ENCODE assay signal across 8 cellular contexts in genomic region chr11:67464411-67465189, GRCh38. TPM values are rescaled to one million over a fixed set of nuclear protein-coding genes. Genes with fewer than 3 reads are reported as not detected.
DNase-seq lines count a peak whose midpoint lies in the region; ATAC-seq, FAIRE-seq and TF ChIP-seq lines count a peak whose summit lies in the region.

No MANE protein-coding gene starts in this region.

- H3K27ac ChIP-seq in BLaER1 treated with 17β-estradiol and CSF1 and Interleukin-3, amounts not matched to agents 10 nM and 100 nM, result peak overlapping the region; percentile 77 to 91 (median 84)

- H3K4me3 ChIP-seq in BLaER1 treated with 17β-estradiol and CSF1 and Interleukin-3, amounts not matched to agents 10 nM and 100 nM, result peak overlapping the region; percentile 62 to 81 (median 71)
- H3K4me3 ChIP-seq in fibroblast of villous mesenchyme (ENCODE audit: low read depth, low read length), result peak overlapping the region; percentile 65

- ATAC-seq in GM19463 (IDR thresholded peaks at IDR 0.05; ENCODE audit: unreplicated experiment), result peak; percentile 54

- H3K9me3 ChIP-seq in BLaER1 treated with 17β-estradiol and CSF1 and Interleukin-3, amounts not matched to agents 10 nM and 100 nM (replicated peaks in 1 of 11), result no peaks in the 10 kb centered on the region

- H3K4me2 ChIP-seq in BLaER1 treated with 17β-estradiol and CSF1 and Interleukin-3, amounts not matched to agents 10 nM and 100 nM, result peak overlapping the region; percentile 84 to 99 (median 93)

- peak overlapping the region; percentile 75 to 87 (median 84) for H3K9ac ChIP-seq in BLaER1 treated with 17β-estradiol and CSF1 and Interleukin-3, amounts not matched to agents 10 nM and 100 nM

- no peaks in the 10 kb centered on the region for H4K20me1 ChIP-seq in BLaER1 treated with 17β-estradiol and CSF1 and Interleukin-3, amounts not matched to agents 10 nM and 100 nM

- no peak for FAIRE-seq in RCC 7860 (lab: Jason Lieb, UNC)

- H3K36me3 Mint-ChIP-seq in IgD-negative memory B cell, result no peaks in the 10 kb centered on the region
- H3K36me3 Mint-ChIP-seq in neural crest cell (ENCODE audit: low read depth), result no peaks in the 10 kb centered on the region
- H3K36me3 Mint-ChIP-seq in stimulated activated naive CD8-positive, alpha-beta T cell treated with anti-CD3 and anti-CD28 coated beads, Interleukin-15, Interleukin-2, amounts not matched to agents 100 ng/mL and 50 ng/mL, for 24 hours (ENCODE audit: low read depth), result no peaks in the 10 kb centered on the region

- no peak for TF ChIP-seq CTCF in fibroblast of villous mesenchyme (IDR thresholded peaks at IDR 0.05; ENCODE audit: insufficient read depth, low read depth, low read length)
- TF ChIP-seq CTCF in neural crest cell (conservative IDR thresholded peaks at IDR 0.05), result no peak

- H3K4me1 Mint-ChIP-seq in IgD-negative memory B cell (peaks cover 17 to 29% (median 28%) of the 10 kb centered on the region in 3 donors), neural crest cell (peaks cover 14% of the 10 kb centered on the region)
- H3K4me1 Mint-ChIP-seq in stimulated activated naive CD8-positive, alpha-beta T cell treated with anti-CD3 and anti-CD28 coated beads, Interleukin-15, Interleukin-2, amounts not matched to agents 100 ng/mL and 50 ng/mL, for 24 hours (ENCODE audit: low read depth), result peaks cover 42% of the 10 kb centered on the region

- H3K27me3 ChIP-seq in BLaER1 treated with 17β-estradiol and CSF1 and Interleukin-3, amounts not matched to agents 10 nM and 100 nM, result no peaks in the 10 kb centered on the region

- no peaks in the 10 kb centered on the region for H3K9me3 Mint-ChIP-seq in IgD-negative memory B cell
- H3K9me3 Mint-ChIP-seq in neural crest cell, result no peaks in the 10 kb centered on the region
- no peaks in the 10 kb centered on the region for H3K9me3 Mint-ChIP-seq in stimulated activated naive CD8-positive, alpha-beta T cell treated with anti-CD3 and anti-CD28 coated beads, Interleukin-15, Interleukin-2, amounts not matched to agents 100 ng/mL and 50 ng/mL, for 24 hours

- H3K27me3 Mint-ChIP-seq in IgD-negative memory B cell (no peaks in the 10 kb centered on the region), neural crest cell (ENCODE audit: low read depth) (peaks cover 2% of the 10 kb centered on the region)
- H3K27me3 Mint-ChIP-seq in stimulated activated naive CD8-positive, alpha-beta T cell treated with anti-CD3 and anti-CD28 coated beads, Interleukin-15, Interleukin-2, amounts not matched to agents 100 ng/mL and 50 ng/mL, for 24 hours, result no peaks in the 10 kb centered on the region

- H3K4me3 Mint-ChIP-seq in IgD-negative memory B cell, result peak overlapping the region; percentile 86 to 96 (median 93)
- H3K4me3 Mint-ChIP-seq in neural crest cell, result peak overlapping the region; percentile 81
- peak overlapping the region; percentile 87 for H3K4me3 Mint-ChIP-seq in stimulated activated naive CD8-positive, alpha-beta T cell treated with anti-CD3 and anti-CD28 coated beads, Interleukin-15, Interleukin-2, amounts not matched to agents 100 ng/mL and 50 ng/mL, for 24 hours

- H3K4me1 ChIP-seq in BLaER1 treated with 17β-estradiol and CSF1 and Interleukin-3, amounts not matched to agents 10 nM and 100 nM, result peaks cover 56 to 69% (median 64%) of the 10 kb centered on the region in 10 experiments

- DNase-seq in RCC 7860 (ENCODE audit: low spot score), result peak; percentile 78
- peak; percentile 85 for DNase-seq in activated T-helper 9 cell treated with anti-CD3 and anti-CD28 coated beads, Interleukin-2, amount 50 U/mL, for 16 hours (ENCODE audit: low read depth)
- peak; percentile 61 for DNase-seq in fibroblast of villous mesenchyme (ENCODE audit: low read depth)
- DNase-seq in neural crest cell (ENCODE audit: low read depth, low spot score), result peak; percentile 68

- no peaks in the 10 kb centered on the region for H3K36me3 ChIP-seq in BLaER1 treated with 17β-estradiol and CSF1 and Interleukin-3, amounts not matched to agents 10 nM and 100 nM

- H3K27ac Mint-ChIP-seq in IgD-negative memory B cell (peak overlapping the region; percentile 89 to 96 (median 96)), neural crest cell (ENCODE audit: unreplicated experiment) (peak overlapping the region; percentile 6)
- H3K27ac Mint-ChIP-seq in stimulated activated naive CD8-positive, alpha-beta T cell treated with anti-CD3 and anti-CD28 coated beads, Interleukin-15, Interleukin-2, amounts not matched to agents 100 ng/mL and 50 ng/mL, for 24 hours, result peak overlapping the region; percentile 85

RNA-seq across cellular contexts. Expression of gene TMEM134, which starts 4.5 kb away (rescaled TPM):
- polyA plus RNA-seq in IgD-negative memory B cell, result 272 TPM
- 18.4 and 18.6 TPM in 2 replicates for total RNA-seq in fibroblast of villous mesenchyme
- total RNA-seq in neural crest cell, result 37.3 and 40.8 TPM in 2 replicates

RNA-seq across cellular contexts. Expression of gene CABP4, which starts 9.4 kb away (rescaled TPM):
- 3.9 TPM for polyA plus RNA-seq in IgD-negative memory B cell
- total RNA-seq in fibroblast of villous mesenchyme (not detected in 2 replicates), neural crest cell (not detected in 2 replicates)

RNA-seq across cellular contexts. Expression of gene GPR152, which starts 12.1 kb away (rescaled TPM):
- polyA plus RNA-seq in IgD-negative memory B cell, result 1.8 TPM
- total RNA-seq in fibroblast of villous mesenchyme (not detected in 2 replicates), neural crest cell (not detected in 2 replicates)

RNA-seq across cellular contexts. Expression of gene AIP, which starts 18.2 kb away (rescaled TPM):
- 158 TPM for polyA plus RNA-seq in IgD-negative memory B cell
- total RNA-seq in fibroblast of villous mesenchyme, result 42.7 and 55.1 TPM in 2 replicates
- 48.7 and 50.1 TPM in 2 replicates for total RNA-seq in neural crest cell

RNA-seq across cellular contexts. Expression of gene CORO1B, which starts 21.3 kb away (rescaled TPM):
- polyA plus RNA-seq in IgD-negative memory B cell, result 19.9 TPM
- 85.5 and 102 TPM in 2 replicates for total RNA-seq in fibroblast of villous mesenchyme
- total RNA-seq in neural crest cell, result 79.0 and 89.5 TPM in 2 replicates

Comparison
In these comparisons a context has a peak if more than half of its experiments do, and no peak if none do; other contexts are left out.
1. Peak in every context shown above with its lines: DNase-seq, ATAC-seq, H3K4me3 ChIP-seq and H3K27ac ChIP-seq.
2. H3K27ac Mint-ChIP-seq: peak in every context shown above with its lines; median percentile 96 in IgD-negative memory B cell; 85 in stimulated activated naive CD8-positive, alpha-beta T cell treated with anti-CD3 and anti-CD28 coated beads, Interleukin-15, Interleukin-2, amounts not matched to agents 100 ng/mL and 50 ng/mL, for 24 hours; 6 in neural crest cell.